Comparison of ENCODE assay signal across 1 cellular context in genomic region chr3:43690400-43691119, GRCh38.
A peak's percentile ranks its signal among the peaks of the same experiment; 100 is the strongest.
TF ChIP-seq lines count a peak whose summit lies in the region.

Gene ABHD5 (plus strand): TSS chr3:43690938. CDS start chr3:43690993, 55 bp downstream.

TF ChIP-seq in HepG2, 621 proteins besides CTCF, POLR2A, EP300 and RAD21 (continued from another document and continues in another):
- TF ChIP-seq HNF1A (IDR thresholded peaks at IDR 0.05; ENCODE audit: low read depth) (no peak), HNF1A (CRISPR knock-in tag; IDR thresholded peaks at IDR 0.05; ENCODE audit: borderline replicate concordance) (peak; percentile 63; the same call in 1 of the 2 replicates), KDM5A (IDR thresholded peaks at IDR 0.05; ENCODE audit: borderline replicate concordance, low read length) (0 out of 2 replicates have a peak, but pooled peaks have one; percentile 20), UBTF (CRISPR knock-in tag; IDR thresholded peaks at IDR 0.05) (peak; percentile 92), ZNF772 (CRISPR knock-in tag; IDR thresholded peaks at IDR 0.05) (peak; percentile 88; the same call in 1 of the 2 replicates), EHMT2 (IDR thresholded peaks at IDR 0.05; ENCODE audit: borderline replicate concordance, low read depth, low read length) (no peak), ZFYVE20 (CRISPR knock-in tag; IDR thresholded peaks at IDR 0.05; ENCODE audit: borderline replicate concordance, low read depth) (no peak; the same call in 1 of the 2 replicates), NFE2L2 (IDR thresholded peaks at IDR 0.05; ENCODE audit: low read length) (no peak), CC2D1A (CRISPR knock-in tag; IDR thresholded peaks at IDR 0.05) (no peak), ZNF513 (CRISPR knock-in tag; conservative IDR thresholded peaks at IDR 0.05) (no peak), POGK (CRISPR knock-in tag; conservative IDR thresholded peaks at IDR 0.05) (peak; percentile 76; the same call in 1 of the 2 replicates), FUBP1 (CRISPR knock-in tag; IDR thresholded peaks at IDR 0.05; ENCODE audit: borderline replicate concordance) (no peak), REL (CRISPR knock-in tag; conservative IDR thresholded peaks at IDR 0.05) (0 out of 2 replicates have a peak, but pooled peaks have one; percentile 78), SNAPC4 (CRISPR knock-in tag; IDR thresholded peaks at IDR 0.05) (0 out of 2 replicates have a peak, but pooled peaks have one; percentile 51), ATF4 (CRISPR knock-in tag; IDR thresholded peaks at IDR 0.05) (peak in 1 of 2 experiments; percentile 56; a peak in 2 of 4 replicates), SMAD1 (CRISPR knock-in tag; IDR thresholded peaks at IDR 0.05; ENCODE audit: borderline replicate concordance, low read depth) (peak; percentile 40; the same call in 1 of the 2 replicates), ZNF367 (CRISPR knock-in tag; IDR thresholded peaks at IDR 0.05; ENCODE audit: borderline replicate concordance) (no peak; the same call in 1 of the 2 replicates), ZNF468 (CRISPR knock-in tag; IDR thresholded peaks at IDR 0.05) (0 out of 2 replicates have a peak, but pooled peaks have one; percentile 53), ZZZ3 (CRISPR knock-in tag; IDR thresholded peaks at IDR 0.05; ENCODE audit: borderline replicate concordance) (peak; percentile 35; the same call in 1 of the 2 replicates), CSRNP1 (CRISPR knock-in tag; IDR thresholded peaks at IDR 0.05) (peak; percentile 92), HHEX (CRISPR knock-in tag; IDR thresholded peaks at IDR 0.05) (no peak), ZMYM4 (CRISPR knock-in tag; IDR thresholded peaks at IDR 0.05) (peak; percentile 88), ZNF652 (CRISPR knock-in tag; IDR thresholded peaks at IDR 0.05; ENCODE audit: borderline replicate concordance, low read depth) (no peak), ZNF788 (CRISPR knock-in tag; IDR thresholded peaks at IDR 0.05; ENCODE audit: borderline replicate concordance) (peak; percentile 81; the same call in 1 of the 2 replicates), STAG1 (CRISPR knock-in tag; IDR thresholded peaks at IDR 0.05) (0 out of 2 replicates have a peak, but pooled peaks have one; percentile 15), PRPF4 (IDR thresholded peaks at IDR 0.05; ENCODE audit: low read depth, low read length, poor library complexity, severe bottlenecking) (no peak), SMAD3 (CRISPR knock-in tag; IDR thresholded peaks at IDR 0.05) (peak; percentile 64; the same call in 1 of the 2 replicates), TBX2 (CRISPR knock-in tag; IDR thresholded peaks at IDR 0.05; ENCODE audit: borderline replicate concordance) (peak; percentile 84), ZNF777 (CRISPR knock-in tag; IDR thresholded peaks at IDR 0.05) (peak; percentile 86), ZNF597 (CRISPR knock-in tag; IDR thresholded peaks at IDR 0.05) (no peak), PREB (CRISPR knock-in tag; IDR thresholded peaks at IDR 0.05) (no peak), ZNF549 (CRISPR knock-in tag; IDR thresholded peaks at IDR 0.05) (no peak), ZNF564 (CRISPR knock-in tag; IDR thresholded peaks at IDR 0.05) (no peak), SNRNP70 (IDR thresholded peaks at IDR 0.05; ENCODE audit: low read depth, low read length) (no peak)
